ENCODE assay signal across 32 cellular contexts in genomic region chr22:26746311-26746710, GRCh38.
"Had no signal": no experiment of that assay in that cellular context is flagged by ENCODE, and none has a peak within 500 bp of the region (broad histone marks: within the 10 kb centered on the region; RNA-seq: fewer than 3 reads in every experiment).

No MANE protein-coding gene starts in this region.

- H3K4me2 ChIP-seq: smooth muscle cell had no signal

- H3K4me3 Mint-ChIP-seq: naive thymus-derived CD4-positive, alpha-beta T cell; natural killer cell; nephron progenitor cell; neural crest cell; stimulated activated memory B cell treated with anti-CD40 and anti-IgM and Interleukin-4, amounts not matched to agents 10 μg/mL and 1 μg/mL and 100 μg/mL, for 72 hours; stimulated activated naive CD8-positive, alpha-beta T cell treated with anti-CD3 and anti-CD28 coated beads, Interleukin-15, amount 100 ng/mL, for 72 hours; type B pancreatic cell had no signal

- H3K4me3 ChIP-seq: ovary, psoas muscle, skin epidermis, smooth muscle cell, spleen, suprapubic skin, testis, tibial artery, transverse colon, upper lobe of right lung, uterus had no signal

- H3K9me3 ChIP-seq: ovary, psoas muscle, suprapubic skin, testis, tibial artery, transverse colon, upper lobe of right lung, uterus had no signal

- H3K9me3 Mint-ChIP-seq: naive thymus-derived CD4-positive, alpha-beta T cell; natural killer cell; nephron progenitor cell; neural crest cell; stimulated activated memory B cell treated with anti-CD40 and anti-IgM and Interleukin-4, amounts not matched to agents 10 μg/mL and 1 μg/mL and 100 μg/mL, for 72 hours; stimulated activated naive CD8-positive, alpha-beta T cell treated with anti-CD3 and anti-CD28 coated beads, Interleukin-15, amount 100 ng/mL, for 72 hours; type B pancreatic cell had no signal

- ATAC-seq: naive thymus-derived CD4-positive, alpha-beta T cell; natural killer cell; psoas muscle; right cardiac atrium; sciatic nerve; stimulated activated memory B cell treated with anti-CD40 and anti-IgM and Interleukin-4, amounts not matched to agents 10 μg/mL and 1 μg/mL and 100 μg/mL, for 72 hours; stimulated activated naive CD8-positive, alpha-beta T cell treated with anti-CD3 and anti-CD28 coated beads, Interleukin-15, amount 100 ng/mL, for 72 hours; stimulated activated naive CD8-positive, alpha-beta T cell treated with anti-CD3 and anti-CD28 coated beads, Interleukin-15, Interleukin-2, amounts not matched to agents 100 U/mL and 50 U/mL, for 24 hours; upper lobe of right lung had no signal

- H3K4me1 Mint-ChIP-seq: stimulated activated memory B cell treated with anti-CD40 and anti-IgM and Interleukin-4, amounts not matched to agents 10 μg/mL and 1 μg/mL and 100 μg/mL, for 72 hours had no signal

- H3K27ac Mint-ChIP-seq: natural killer cell; nephron progenitor cell; progenitor cell of endocrine pancreas; stimulated activated memory B cell treated with anti-CD40 and anti-IgM and Interleukin-4, amounts not matched to agents 10 μg/mL and 1 μg/mL and 100 μg/mL, for 72 hours; stimulated activated naive CD8-positive, alpha-beta T cell treated with anti-CD3 and anti-CD28 coated beads, Interleukin-15, amount 100 ng/mL, for 72 hours; type B pancreatic cell had no signal

- H3K36me3 ChIP-seq: ovary, tibial artery, transverse colon, upper lobe of right lung, uterus had no signal

- DNase-seq: naive thymus-derived CD4-positive, alpha-beta T cell; natural killer cell; nephron progenitor cell; occipital lobe; ovary; posterior cingulate gyrus; psoas muscle; right cardiac atrium; spleen; stimulated activated CD4-positive, alpha-beta T cell treated with anti-CD3 and anti-CD28 coated beads, Interleukin-12 subunit alpha, Interleukin-12 subunit beta, amount 100 ng/mL, for 4 hours; stimulated activated CD4-positive, alpha-beta T cell treated with anti-CD3 and anti-CD28 coated beads, Interleukin-1b, Interleukin-23, amount 100 ng/mL, for 48 hours; stimulated activated CD4-positive, alpha-beta T cell treated with anti-CD3 and anti-CD28 coated beads, Interleukin-4, amount 100 ng/mL, for 1 hour; stimulated activated CD4-positive, alpha-beta T cell treated with anti-CD3 and anti-CD28 coated beads, Interleukin-4, amount 100 ng/mL, for 4 hours; stimulated activated CD8-positive, alpha-beta memory T cell treated with anti-CD3 and anti-CD28 coated beads, Interleukin-4, amount 100 ng/mL, for 48 hours; stimulated activated naive CD4-positive, alpha-beta T cell; stimulated activated naive CD8-positive, alpha-beta T cell treated with anti-CD3 and anti-CD28 coated beads, Interleukin-15, amount 100 ng/mL, for 72 hours; stimulated activated naive CD8-positive, alpha-beta T cell treated with anti-CD3 and anti-CD28 coated beads, Interleukin-15, Interleukin-2, amounts not matched to agents 100 U/mL and 50 U/mL, for 24 hours; substantia nigra; testis; tibial artery; transverse colon; upper lobe of right lung; uterus had no signal

- H3K27me3 ChIP-seq: ovary, spleen, suprapubic skin, testis, tibial artery, transverse colon, upper lobe of right lung, uterus had no signal

- H3K79me2 ChIP-seq: parathyroid adenoma had no signal

- H2AFZ ChIP-seq: parathyroid adenoma had no signal

- H3K27me3 Mint-ChIP-seq: naive thymus-derived CD4-positive, alpha-beta T cell; progenitor cell of endocrine pancreas; stimulated activated memory B cell treated with anti-CD40 and anti-IgM and Interleukin-4, amounts not matched to agents 10 μg/mL and 1 μg/mL and 100 μg/mL, for 72 hours; stimulated activated naive CD8-positive, alpha-beta T cell treated with anti-CD3 and anti-CD28 coated beads, Interleukin-15, amount 100 ng/mL, for 72 hours; type B pancreatic cell had no signal

- H3K36me3 Mint-ChIP-seq: type B pancreatic cell had no signal

- H3K27ac ChIP-seq: ovary, parathyroid adenoma, psoas muscle, skin epidermis, spleen, suprapubic skin, testis, tibial artery, upper lobe of right lung, uterus had no signal

- H3K4me1 ChIP-seq: parathyroid adenoma, psoas muscle, suprapubic skin, tibial artery, upper lobe of right lung, uterus had no signal

- H3K9ac ChIP-seq: parathyroid adenoma had no signal
